ENCODE assay signal across 15 cellular contexts in the genomic region with DNA sequence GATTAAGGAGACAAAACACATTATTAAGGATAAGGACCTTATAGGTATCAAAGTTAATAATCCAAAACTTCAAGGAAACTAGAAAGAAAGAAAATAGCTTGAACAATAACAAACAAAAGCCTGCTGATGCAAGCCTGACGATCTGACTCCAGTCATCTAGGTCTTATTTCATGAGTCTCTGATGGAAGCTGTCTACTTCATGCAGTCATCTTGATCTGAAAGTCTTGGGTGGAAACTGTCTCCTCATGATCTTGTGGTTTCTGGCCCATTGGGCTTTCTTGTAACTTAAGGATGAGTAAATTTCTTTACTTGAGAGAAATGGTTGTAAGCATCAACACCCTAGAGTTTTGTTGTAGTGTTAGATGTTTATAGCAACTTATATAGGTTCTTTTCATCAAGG. TPM values are rescaled to one million over a fixed set of nuclear protein-coding genes. Genes with fewer than 3 reads are reported as not detected.
A peak's percentile ranks its signal among the peaks of the same experiment; 100 is the strongest.
DNase-seq lines count a peak whose midpoint lies in the region; ATAC-seq, FAIRE-seq and TF ChIP-seq lines count a peak whose summit lies in the region.
"Had no signal": no experiment of that assay in that cellular context is flagged by ENCODE, and none has a peak within 500 bp of the region (broad histone marks: within the 10 kb centered on the region; RNA-seq: fewer than 3 reads in every experiment).

No MANE protein-coding gene starts in this region.

- H3K4me1 ChIP-seq in pancreas: no peaks in the 10 kb centered on the region
- H3K4me1 ChIP-seq: psoas muscle had no signal

- DNase-seq in stimulated activated CD4-positive, alpha-beta T cell treated with anti-CD3 and anti-CD28 coated beads, Interleukin-1b, Interleukin-23, amount 100 ng/mL, for 48 hours: peak; percentile 23
- no peak for DNase-seq in stimulated activated CD4-positive, alpha-beta T cell treated with anti-CD3 and anti-CD28 coated beads, Interleukin-4, amount 100 ng/mL, for 24 hours
- no peak for DNase-seq in pancreas
- DNase-seq in activated gamma-delta T cell treated with Interleukin-2 at 50 U/mL for 16 hours: no peak
- DNase-seq in NCI-H2227 (lab: John Stamatoyannopoulos, UW; ENCODE audit: unreplicated experiment): no peak
- DNase-seq in COLO829 (ENCODE audit: low spot score): no peak
- DNase-seq: effector memory CD4-positive, alpha-beta T cell; GOT3; left ventricle myocardium superior; naive thymus-derived CD8-positive, alpha-beta T cell; NK-92 treated with Interleukin-12 subunit alpha and Interleukin-12 subunit beta, amount 100 ng/mL, for 24 hours; psoas muscle had no signal

- H3K4me3 ChIP-seq in pancreas: no peak overlapping the region
- H3K4me3 ChIP-seq: cardiac muscle cell, psoas muscle had no signal

- no peaks in the 10 kb centered on the region for H3K36me3 ChIP-seq in pancreas
- H3K36me3 ChIP-seq: cardiac muscle cell had no signal

- H3K27me3 ChIP-seq in pancreas: no peaks in the 10 kb centered on the region
- H3K27me3 ChIP-seq: cardiac muscle cell had no signal

- FAIRE-seq in pancreas (lab: Jason Lieb, UNC): no peak

- no peaks in the 10 kb centered on the region for H3K9me3 ChIP-seq in pancreas
- H3K9me3 ChIP-seq: psoas muscle had no signal

- ATAC-seq in GM21529 (IDR thresholded peaks at IDR 0.05; ENCODE audit: unreplicated experiment) (peak; percentile 46), HG03342 (IDR thresholded peaks at IDR 0.05; ENCODE audit: unreplicated experiment) (peak; percentile 41), pancreas (no peak)
- ATAC-seq: left ventricle myocardium superior; naive thymus-derived CD8-positive, alpha-beta T cell; psoas muscle had no signal

- intact Hi-C loops in pancreas (cut with DNase I): no loop called here

- 47 to 58% methylated on average over 1 of the region's 1 CpG for WGBS in pancreas, 2 donors

- H3K27ac ChIP-seq in pancreas: no peak overlapping the region
- H3K27ac ChIP-seq: cardiac muscle cell, psoas muscle had no signal

- TF ChIP-seq CTCF in pancreas (IDR thresholded peaks at IDR 0.05): no peak

RNA-seq across cellular contexts. Expression of a gene that starts 20.6 kb away (rescaled TPM):
- 10 to 100 TPM in 4 of 6 donors, 1 to 10 TPM in 2; 9.0 to 15.5 (median 11.2) TPM for total RNA-seq in pancreas
- polyA plus RNA-seq in pancreas: 10 to 100 TPM in 1 of 2 donors, 1 to 10 TPM in 1; 10.0 to 18.9 TPM

RNA-seq across cellular contexts. Expression of a gene that starts 21.5 kb away (rescaled TPM):
- total RNA-seq in pancreas: 1 to 10 TPM; 1.7 to 3.7 (median 2.7) TPM
- polyA plus RNA-seq in pancreas: 1 to 10 TPM; 1.5 to 2.9 TPM

Comparison
In these comparisons a context has a peak if more than half of its experiments do, and no peak if none do; other contexts are left out.
1. ATAC-seq: peak in GM21529 (single experiment) and HG03342 (single experiment); none in pancreas (0 of 4).